Comparison of ENCODE assay signal across 8 cellular contexts in genomic region chr17:15502315-15503112, GRCh38. TPM values are rescaled to one million over a fixed set of nuclear protein-coding genes. Genes with fewer than 3 reads are reported as not detected.
A peak's percentile ranks its signal among the peaks of the same experiment; 100 is the strongest.
DNase-seq lines count a peak whose midpoint lies in the region; ATAC-seq and TF ChIP-seq lines count a peak whose summit lies in the region.

No MANE protein-coding gene starts in this region.

- CTCF ChIA-PET in MCF 10A (lab: Yijun Ruan, JAX) = interaction anchor here (0.6 to 7.1 kb wide), 45 partner anchors 8 to 1486 kb away, joined by 3 to 148 read pairs (median 4); partner anchors contain the start of genes CDRT4 and PMP22

- H3K27me3 Mint-ChIP-seq in MCF 10A (ENCODE audit: insufficient read depth, unreplicated experiment) (no peaks in the 10 kb centered on the region), immature natural killer cell (ENCODE audit: low read depth in 3 of 3) (peaks cover 0 to 4% (median 3%) of the 10 kb centered on the region in 3 donors)

- H3K4me3 ChIP-seq in Jurkat, Clone E6-1 (ENCODE audit: low read length) = no peak overlapping the region

- H3K4me3 Mint-ChIP-seq in MCF 10A (ENCODE audit: unreplicated experiment) = no peak overlapping the region
- peak overlapping the region in 3 of 5 donors; percentile 39 to 58 (median 45) for H3K4me3 Mint-ChIP-seq in immature natural killer cell

- H3K9me3 Mint-ChIP-seq in MCF 10A (ENCODE audit: unreplicated experiment) (no peaks in the 10 kb centered on the region), immature natural killer cell (no peaks in the 10 kb centered on the region)

- peak; percentile 96 for ATAC-seq in GM21528 (IDR thresholded peaks at IDR 0.05; ENCODE audit: low FRiP score, unreplicated experiment)

- no TSS peak for BruUV-seq in MCF 10A (replicated peaks; lab: Mats Ljungman, UMichigan)

- H3K4me1 Mint-ChIP-seq in MCF 10A (ENCODE audit: insufficient read depth, unreplicated experiment) (peaks cover 7% of the 10 kb centered on the region), immature natural killer cell (peaks cover 7 to 13% of the 10 kb centered on the region in 2 donors)

- H3K27ac Mint-ChIP-seq in MCF 10A (ENCODE audit: low read depth, unreplicated experiment) (no peak overlapping the region), immature natural killer cell (peak overlapping the region in 2 of 6 donors; percentile 14 to 66)

- intact Hi-C loops in MCF 10A (cut with micrococcal nuclease) = loop anchor here (1.0 kb wide), 1 partner anchor 242 kb away; no protein-coding TSS in a partner anchor

- DNase-seq in DMS153 (lab: John Stamatoyannopoulos, UW) (peak; percentile 23), MCF 10A (ENCODE audit: unreplicated experiment) (peak; percentile 84), immature natural killer cell (peak; percentile 16 to 39 (median 31)), smooth muscle cell of the brain vasculature (ENCODE audit: low read depth, low spot score) (peak; percentile 61), GDM1 (lab: John Stamatoyannopoulos, UW) (no peak)
- peak; percentile 44 for DNase-seq in Jurkat, Clone E6-1 (ENCODE audit: low read depth, low spot score)

- no peak overlapping the region for H3K27ac ChIP-seq in VCaP

- POLR2A ChIA-PET in MCF 10A (lab: Yijun Ruan, JAX) = interaction anchor here (0.7 to 1.7 kb wide), 2 partner anchors 155 to 239 kb away, joined by 3 to 9 read pairs; no protein-coding TSS in a partner anchor

- peak; percentile 92 for TF ChIP-seq CTCF in VCaP (conservative IDR thresholded peaks at IDR 0.05)
- TF ChIP-seq CTCF in MCF 10A (IDR thresholded peaks at IDR 0.05; ENCODE audit: unreplicated experiment) = peak; percentile 69

- H3K36me3 Mint-ChIP-seq in MCF 10A (ENCODE audit: insufficient read depth, unreplicated experiment) = peaks cover 26% of the 10 kb centered on the region
- peaks cover 8 to 28% (median 24%) of the 10 kb centered on the region in 3 donors for H3K36me3 Mint-ChIP-seq in immature natural killer cell

RNA-seq across cellular contexts. Expression of gene CDRT4, which starts 35.1 kb away (rescaled TPM):
- not detected for polyA plus RNA-seq in Jurkat, Clone E6-1 (2012; ENCODE audit: insufficient read depth, insufficient read length)
- total RNA-seq in MCF 10A (2022) = 11.3 and 19.6 TPM in 2 replicates
- polyA plus RNA-seq in immature natural killer cell = 1 to 10 TPM in 1 of 3 donors, under 1 TPM in 1, not detected in 1; 0.69 to 5.1 TPM
